18 cellular contexts compared by ENCODE assay signal in genomic region chr2:157229572-157229971, GRCh38. TPM values are rescaled to one million over a fixed set of nuclear protein-coding genes. Genes with fewer than 3 reads are reported as not detected.
DNase-seq lines count a peak whose midpoint lies in the region; ATAC-seq and TF ChIP-seq lines count a peak whose summit lies in the region.
"Had no signal": no experiment of that assay in that cellular context is flagged by ENCODE, and none has a peak within 500 bp of the region (broad histone marks: within the 10 kb centered on the region; RNA-seq: fewer than 3 reads in every experiment).

No MANE protein-coding gene starts in this region.

- no peak for ATAC-seq in stimulated activated naive B cell treated with anti-CD40 and anti-IgM and Interleukin-4, amounts not matched to agents 10 μg/mL and 1 μg/mL and 100 μg/mL, for 72 hours (replicated peaks)
- ATAC-seq: left ventricle myocardium superior; naive thymus-derived CD8-positive, alpha-beta T cell; Panc1 had no signal

- no peak overlapping the region for H3K4me3 ChIP-seq in adrenal gland
- no peak overlapping the region for H3K4me3 ChIP-seq in fibroblast of the aortic adventitia (ENCODE audit: low read depth, low read length)
- no peak overlapping the region for H3K4me3 ChIP-seq in vagina

- intact Hi-C loops in adrenal gland (cut with DNase I) = no loop called here
- intact Hi-C loops in vagina (cut with DNase I) = no loop called here

- no peak overlapping the region for H3K27ac Mint-ChIP-seq in activated T-cell treated with anti-CD3 and anti-CD28 coated beads, Interleukin-2, amount 50 U/mL, for 24 hours
- H3K27ac Mint-ChIP-seq in stimulated activated naive B cell treated with anti-CD40 and anti-IgM and Interleukin-4, amounts not matched to agents 10 μg/mL and 1 μg/mL and 100 μg/mL, for 72 hours = no peak overlapping the region
- H3K27ac Mint-ChIP-seq: endodermal cell; naive thymus-derived CD8-positive, alpha-beta T cell had no signal

- H3K4me1 ChIP-seq in adrenal gland (replicated peaks in 1 of 2) = peaks cover 0 to 5% of the 10 kb centered on the region in 2 donors
- H3K4me1 ChIP-seq in vagina = no peaks in the 10 kb centered on the region

- peaks cover 24% of the 10 kb centered on the region for H3K27me3 Mint-ChIP-seq in activated T-cell treated with anti-CD3 and anti-CD28 coated beads, Interleukin-2, amount 50 U/mL, for 24 hours
- H3K27me3 Mint-ChIP-seq in stimulated activated naive B cell treated with anti-CD40 and anti-IgM and Interleukin-4, amounts not matched to agents 10 μg/mL and 1 μg/mL and 100 μg/mL, for 72 hours = peaks cover 6% of the 10 kb centered on the region in 2 donors

- H3K9me3 Mint-ChIP-seq in activated T-cell treated with anti-CD3 and anti-CD28 coated beads, Interleukin-2, amount 50 U/mL, for 24 hours = no peaks in the 10 kb centered on the region
- peaks cover 5 to 13% of the 10 kb centered on the region in 2 donors for H3K9me3 Mint-ChIP-seq in stimulated activated naive B cell treated with anti-CD40 and anti-IgM and Interleukin-4, amounts not matched to agents 10 μg/mL and 1 μg/mL and 100 μg/mL, for 72 hours
- H3K9me3 Mint-ChIP-seq: endodermal cell had no signal

- DNase-seq in GM04504 (ENCODE audit: low read depth) (peak; percentile 80), adrenal gland (peak; percentile 51 to 76 (median 67)), fibroblast of the aortic adventitia (ENCODE audit: low read depth) (peak; percentile 93), vagina (ENCODE audit: extremely low spot score in 2 of 2) (no peak), NCI-H510A treated with DMSO at 0.1 percent for 48 hours (lab: John Stamatoyannopoulos, UW) (no peak)
- no peak for DNase-seq in activated T-cell treated with anti-CD3 and anti-CD28 coated beads, Interleukin-2, amount 50 U/mL, for 24 hours
- no peak for DNase-seq in stimulated activated naive B cell treated with anti-CD40 and anti-IgM and Interleukin-4, amounts not matched to agents 10 μg/mL and 1 μg/mL and 100 μg/mL, for 72 hours
- DNase-seq: activated gamma-delta T cell treated with Interleukin-2 at 50 U/mL for 16 hours; Calu3; caudate nucleus; endodermal cell; left ventricle myocardium superior; naive thymus-derived CD8-positive, alpha-beta T cell; NCI-H1436; NCI-H524; stimulated activated CD4-positive, alpha-beta T cell treated with anti-CD3 and anti-CD28 coated beads, Interleukin-1b, Interleukin-23, amount 100 ng/mL, for 48 hours; SW 1271 had no signal

- no peaks in the 10 kb centered on the region for H3K27me3 ChIP-seq in adrenal gland
- no peaks in the 10 kb centered on the region for H3K27me3 ChIP-seq in vagina

- no peaks in the 10 kb centered on the region for H3K9me3 ChIP-seq in adrenal gland (replicated peaks in 1 of 3)
- H3K9me3 ChIP-seq in vagina = no peaks in the 10 kb centered on the region

- H3K36me3 Mint-ChIP-seq in activated T-cell treated with anti-CD3 and anti-CD28 coated beads, Interleukin-2, amount 50 U/mL, for 24 hours (ENCODE audit: low read depth) = no peaks in the 10 kb centered on the region
- no peaks in the 10 kb centered on the region for H3K36me3 Mint-ChIP-seq in stimulated activated naive B cell treated with anti-CD40 and anti-IgM and Interleukin-4, amounts not matched to agents 10 μg/mL and 1 μg/mL and 100 μg/mL, for 72 hours

- H3K4me1 Mint-ChIP-seq in activated T-cell treated with anti-CD3 and anti-CD28 coated beads, Interleukin-2, amount 50 U/mL, for 24 hours (ENCODE audit: low read depth) = no peaks in the 10 kb centered on the region
- no peaks in the 10 kb centered on the region for H3K4me1 Mint-ChIP-seq in stimulated activated naive B cell treated with anti-CD40 and anti-IgM and Interleukin-4, amounts not matched to agents 10 μg/mL and 1 μg/mL and 100 μg/mL, for 72 hours
- H3K4me1 Mint-ChIP-seq: endodermal cell; naive thymus-derived CD8-positive, alpha-beta T cell had no signal

- no peak overlapping the region for H3K27ac ChIP-seq in adrenal gland
- H3K27ac ChIP-seq in vagina = peak overlapping the region; percentile 0

- H3K36me3 ChIP-seq in adrenal gland (replicated peaks in 1 of 2) = no peaks in the 10 kb centered on the region
- no peaks in the 10 kb centered on the region for H3K36me3 ChIP-seq in vagina

- TF ChIP-seq POLR2A in adrenal gland (IDR thresholded peaks at IDR 0.05) = no peak
- TF ChIP-seq POLR2A in vagina (IDR thresholded peaks at IDR 0.05) = no peak

- WGBS in adrenal gland, 4 donors = 25 to 48% (median 38%) methylated on average over 2 of the region's 2 CpGs

- TF ChIP-seq CTCF in adrenal gland (IDR thresholded peaks at IDR 0.05) (no peak), fibroblast of the aortic adventitia (IDR thresholded peaks at IDR 0.05; ENCODE audit: insufficient read depth, low read length) (no peak), vagina (IDR thresholded peaks at IDR 0.05) (no peak)

- no peak overlapping the region for H3K4me3 Mint-ChIP-seq in activated T-cell treated with anti-CD3 and anti-CD28 coated beads, Interleukin-2, amount 50 U/mL, for 24 hours
- no peak overlapping the region for H3K4me3 Mint-ChIP-seq in stimulated activated naive B cell treated with anti-CD40 and anti-IgM and Interleukin-4, amounts not matched to agents 10 μg/mL and 1 μg/mL and 100 μg/mL, for 72 hours
- H3K4me3 Mint-ChIP-seq: endodermal cell; naive thymus-derived CD8-positive, alpha-beta T cell had no signal

RNA-seq across cellular contexts. Expression of gene GALNT5, which starts 27.9 kb away (rescaled TPM):
- under 1 TPM in 6 of 8 donors, not detected in 2; under 0.01 to 0.13 (median 0.09) TPM for total RNA-seq in adrenal gland
- under 1 TPM in 2 of 3 donors, not detected in 1; 0.03 to 0.07 TPM for polyA plus RNA-seq in adrenal gland
- total RNA-seq in fibroblast of the aortic adventitia (ENCODE audit: low replicate concordance) = 11.4 and 38.3 TPM in 2 replicates
- 3.2 TPM for total RNA-seq in vagina
- total RNA-seq: naive thymus-derived CD8-positive, alpha-beta T cell had no signal
- polyA plus RNA-seq: naive thymus-derived CD8-positive, alpha-beta T cell had no signal

Comparison
In these comparisons a context has a peak if more than half of its experiments do, and no peak if none do; other contexts are left out.
1. DNase-seq: peak in GM04504 (single experiment), adrenal gland (7 of 7) and fibroblast of the aortic adventitia (single experiment); none in vagina (0 of 2), NCI-H510A treated with DMSO at 0.1 percent for 48 hours (single experiment), activated T-cell treated with anti-CD3 and anti-CD28 coated beads, Interleukin-2, amount 50 U/mL, for 24 hours (single experiment) and stimulated activated naive B cell treated with anti-CD40 and anti-IgM and Interleukin-4, amounts not matched to agents 10 μg/mL and 1 μg/mL and 100 μg/mL, for 72 hours (single experiment).